ENCODE assay signal across 9 cellular contexts in genomic region chr2:232315049-232315922, GRCh38.
DNase-seq lines count a peak whose midpoint lies in the region; ATAC-seq, FAIRE-seq and TF ChIP-seq lines count a peak whose summit lies in the region.
"Had no signal": no experiment of that assay in that cellular context is flagged by ENCODE, and none has a peak within 500 bp of the region (broad histone marks: within the 10 kb centered on the region; RNA-seq: fewer than 3 reads in every experiment).

No MANE protein-coding gene starts in this region.

- H3K4me3 ChIP-seq in astrocyte (ENCODE audit: insufficient read depth, low read depth, low read length) (no peak overlapping the region), left lung (no peak overlapping the region)

- H3K27ac Mint-ChIP-seq in T-helper 1 cell treated with Interleukin-12 subunit alpha and Interleukin-12 subunit beta and Interleukin-4 antibody, amounts not matched to agents 30 μg/mL and 1 μg/mL, for 36 hours, result peak overlapping the region; percentile 94
- H3K27ac Mint-ChIP-seq in astrocyte (ENCODE audit: unreplicated experiment), result no peak overlapping the region

- DNase-seq in astrocyte (ENCODE audit: low read depth) (peak; percentile 76), left lung (peak; percentile 81 to 82), DMS53 treated with DMSO at 0.1 percent for 48 hours (lab: John Stamatoyannopoulos, UW; ENCODE audit: unreplicated experiment) (no peak), NCI-H345 (lab: John Stamatoyannopoulos, UW) (no peak)
- DNase-seq in stimulated activated CD8-positive, alpha-beta memory T cell treated with anti-CD3 and anti-CD28 coated beads, Interleukin-15, amount 100 ng/mL, for 1 hour (ENCODE audit: low read depth), result peak; percentile 51

- peak; percentile 88 for ATAC-seq in GM18861 (IDR thresholded peaks at IDR 0.05; ENCODE audit: unreplicated experiment)
- ATAC-seq in HG03095 (IDR thresholded peaks at IDR 0.05; ENCODE audit: unreplicated experiment), result peak; percentile 87
- peak; percentile 85 for ATAC-seq in left lung

- H3K36me3 ChIP-seq in astrocyte (ENCODE audit: insufficient read depth, low read length) (no peaks in the 10 kb centered on the region), left lung (no peaks in the 10 kb centered on the region)

- H3K27ac ChIP-seq in astrocyte (ENCODE audit: low read depth, low read length), result peak overlapping the region; percentile 25
- peak overlapping the region; percentile 60 to 93 for H3K27ac ChIP-seq in left lung

- TF ChIP-seq CTCF in astrocyte (IDR thresholded peaks at IDR 0.05; ENCODE audit: insufficient read depth, low read depth, low read length) (peak; percentile 12), left lung (IDR thresholded peaks at IDR 0.05) (peak in 1 of 2 donors; percentile 46)

- peak overlapping the region; percentile 71 for H3K4me3 Mint-ChIP-seq in T-helper 1 cell treated with Interleukin-12 subunit alpha and Interleukin-12 subunit beta and Interleukin-4 antibody, amounts not matched to agents 30 μg/mL and 1 μg/mL, for 36 hours
- no peak overlapping the region for H3K4me3 Mint-ChIP-seq in astrocyte (ENCODE audit: unreplicated experiment)

- no peaks in the 10 kb centered on the region for H3K79me2 ChIP-seq in astrocyte (ENCODE audit: insufficient read depth, low read length)

- no peak overlapping the region for H2AFZ ChIP-seq in astrocyte (ENCODE audit: low read depth, low read length)

- no peaks in the 10 kb centered on the region for H3K27me3 Mint-ChIP-seq in T-helper 1 cell treated with Interleukin-12 subunit alpha and Interleukin-12 subunit beta and Interleukin-4 antibody, amounts not matched to agents 30 μg/mL and 1 μg/mL, for 36 hours (ENCODE audit: low read depth)
- no peaks in the 10 kb centered on the region for H3K27me3 Mint-ChIP-seq in astrocyte (ENCODE audit: low read depth, unreplicated experiment)

- H3K9me3 ChIP-seq in astrocyte (ENCODE audit: insufficient read depth, low read depth, low read length), result no peaks in the 10 kb centered on the region
- H3K9me3 ChIP-seq in left lung, result peaks cover 0 to 19% of the 10 kb centered on the region in 2 donors

- peaks cover 5% of the 10 kb centered on the region for H4K20me1 ChIP-seq in astrocyte (ENCODE audit: insufficient read depth, low read length)

- H3K9ac ChIP-seq in astrocyte (ENCODE audit: low read length), result no peak overlapping the region

- H3K4me1 Mint-ChIP-seq in T-helper 1 cell treated with Interleukin-12 subunit alpha and Interleukin-12 subunit beta and Interleukin-4 antibody, amounts not matched to agents 30 μg/mL and 1 μg/mL, for 36 hours (ENCODE audit: low read depth), result peaks cover 61% of the 10 kb centered on the region
- peaks cover 4% of the 10 kb centered on the region for H3K4me1 Mint-ChIP-seq in astrocyte (ENCODE audit: low read depth, unreplicated experiment)

- H3K36me3 Mint-ChIP-seq in T-helper 1 cell treated with Interleukin-12 subunit alpha and Interleukin-12 subunit beta and Interleukin-4 antibody, amounts not matched to agents 30 μg/mL and 1 μg/mL, for 36 hours (ENCODE audit: low read depth), result peaks cover 16% of the 10 kb centered on the region
- H3K36me3 Mint-ChIP-seq in astrocyte (ENCODE audit: low read depth, unreplicated experiment), result peaks cover 25% of the 10 kb centered on the region

- intact Hi-C loops in left lung (cut with DNase I), result no loop called here

- no peaks in the 10 kb centered on the region for H3K27me3 ChIP-seq in astrocyte (ENCODE audit: insufficient read depth, low read length)
- H3K27me3 ChIP-seq in left lung, result no peaks in the 10 kb centered on the region

- FAIRE-seq in astrocyte (lab: Jason Lieb, UNC), result peak; percentile 63
- FAIRE-seq: colon had no signal

- H3K4me2 ChIP-seq in astrocyte (ENCODE audit: low read length), result peak overlapping the region; percentile 47

- H3K4me1 ChIP-seq in astrocyte (ENCODE audit: insufficient read depth, low read length) (peaks cover 13% of the 10 kb centered on the region), left lung (peaks cover 8 to 44% of the 10 kb centered on the region in 2 donors)

- peaks cover 27% of the 10 kb centered on the region for H3K9me3 Mint-ChIP-seq in T-helper 1 cell treated with Interleukin-12 subunit alpha and Interleukin-12 subunit beta and Interleukin-4 antibody, amounts not matched to agents 30 μg/mL and 1 μg/mL, for 36 hours
- peaks cover 10% of the 10 kb centered on the region for H3K9me3 Mint-ChIP-seq in astrocyte (ENCODE audit: unreplicated experiment)

Comparison
In these comparisons a context has a peak if more than half of its experiments do, and no peak if none do; other contexts are left out.
1. DNase-seq: peak in astrocyte (single experiment), left lung (2 of 2) and stimulated activated CD8-positive, alpha-beta memory T cell treated with anti-CD3 and anti-CD28 coated beads, Interleukin-15, amount 100 ng/mL, for 1 hour (single experiment); none in DMS53 treated with DMSO at 0.1 percent for 48 hours (single experiment) and NCI-H345 (single experiment).
2. Peak in every context shown above with its lines, with median percentiles within 50 percentile points of each other: ATAC-seq.